20 cellular contexts compared by ENCODE assay signal in the genomic region with DNA sequence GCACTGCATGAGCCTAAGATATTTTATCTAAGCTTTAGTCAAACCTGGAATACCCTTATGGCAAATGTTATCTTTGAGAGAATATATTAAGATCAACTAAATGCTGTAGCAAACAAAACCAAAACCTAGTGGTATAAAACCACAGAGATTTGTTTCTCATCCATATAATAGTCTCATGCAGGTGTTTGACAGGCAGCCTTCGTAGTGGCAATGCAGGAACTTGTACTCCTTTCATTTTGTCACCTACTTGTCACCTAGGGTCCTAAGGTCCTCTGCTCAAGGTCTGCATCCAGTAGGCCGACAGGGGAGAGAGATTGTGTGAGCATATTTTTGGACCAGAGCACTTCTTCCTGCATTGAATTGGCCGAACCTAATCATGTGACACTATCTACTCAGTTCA.
"Had no signal": no experiment of that assay in that cellular context is flagged by ENCODE, and none has a peak within 500 bp of the region (broad histone marks: within the 10 kb centered on the region; RNA-seq: fewer than 3 reads in every experiment).

No MANE protein-coding gene starts in this region.

- H3K4me3 ChIP-seq: hepatocyte, right lobe of liver, tibial nerve had no signal

- H3K36me3 Mint-ChIP-seq: activated CD8-positive, alpha-beta memory T cell treated with anti-CD3 and anti-CD28 coated beads, Interleukin-2, amount 10 ng/mL, durations not matched to agents 7 days and 5 days; brain; memory B cell; naive B cell had no signal

- H2AFZ ChIP-seq: hepatocyte had no signal

- H3K27ac ChIP-seq: dorsolateral prefrontal cortex, hepatocyte, right lobe of liver, tibial nerve, uterus had no signal

- H3K4me3 Mint-ChIP-seq: activated CD4-positive, alpha-beta memory T cell treated with anti-CD3 and anti-CD28 coated beads, Interleukin-2, amount 10 ng/mL, durations not matched to agents 7 days and 5 days; activated CD8-positive, alpha-beta memory T cell treated with anti-CD3 and anti-CD28 coated beads, Interleukin-2, amount 10 ng/mL, durations not matched to agents 7 days and 5 days; activated T-helper 17 cell treated with anti-CD3 and anti-CD28 coated beads, Interleukin-2, amount 50 U/mL, for 72 hours; brain; memory B cell; naive B cell; stimulated activated naive CD8-positive, alpha-beta T cell treated with anti-CD3 and anti-CD28 coated beads, Interleukin-15, Interleukin-2, amounts not matched to agents 100 ng/mL and 50 ng/mL, for 24 hours had no signal

- H3K79me2 ChIP-seq: hepatocyte had no signal

- H3K36me3 ChIP-seq: right lobe of liver, tibial nerve, uterus had no signal

- H3K27me3 ChIP-seq: dorsolateral prefrontal cortex, hepatocyte, right lobe of liver, tibial nerve, uterus had no signal

- H3K4me2 ChIP-seq: hepatocyte had no signal

- H3K9me3 Mint-ChIP-seq: activated CD4-positive, alpha-beta memory T cell treated with anti-CD3 and anti-CD28 coated beads, Interleukin-2, amount 10 ng/mL, durations not matched to agents 7 days and 5 days; activated T-helper 17 cell treated with anti-CD3 and anti-CD28 coated beads, Interleukin-2, amount 50 U/mL, for 72 hours; brain; memory B cell; stimulated activated naive CD8-positive, alpha-beta T cell treated with anti-CD3 and anti-CD28 coated beads, Interleukin-15, Interleukin-2, amounts not matched to agents 100 ng/mL and 50 ng/mL, for 24 hours had no signal

- H3K27me3 Mint-ChIP-seq: activated CD4-positive, alpha-beta memory T cell treated with anti-CD3 and anti-CD28 coated beads, Interleukin-2, amount 10 ng/mL, durations not matched to agents 7 days and 5 days; activated CD8-positive, alpha-beta memory T cell treated with anti-CD3 and anti-CD28 coated beads, Interleukin-2, amount 10 ng/mL, durations not matched to agents 7 days and 5 days; activated T-helper 17 cell treated with anti-CD3 and anti-CD28 coated beads, Interleukin-2, amount 50 U/mL, for 72 hours; brain; memory B cell; naive B cell; stimulated activated naive CD8-positive, alpha-beta T cell treated with anti-CD3 and anti-CD28 coated beads, Interleukin-15, Interleukin-2, amounts not matched to agents 100 ng/mL and 50 ng/mL, for 24 hours had no signal

- H3K27ac Mint-ChIP-seq: activated CD4-positive, alpha-beta memory T cell treated with anti-CD3 and anti-CD28 coated beads, Interleukin-2, amount 10 ng/mL, durations not matched to agents 7 days and 5 days; activated CD8-positive, alpha-beta memory T cell treated with anti-CD3 and anti-CD28 coated beads, Interleukin-2, amount 10 ng/mL, durations not matched to agents 7 days and 5 days; activated T-helper 17 cell treated with anti-CD3 and anti-CD28 coated beads, Interleukin-2, amount 50 U/mL, for 72 hours; brain; memory B cell; naive B cell; stimulated activated naive CD8-positive, alpha-beta T cell treated with anti-CD3 and anti-CD28 coated beads, Interleukin-15, Interleukin-2, amounts not matched to agents 100 ng/mL and 50 ng/mL, for 24 hours had no signal

- H3K9me3 ChIP-seq: right lobe of liver, tibial nerve, uterus had no signal

- ATAC-seq: activated CD8-positive, alpha-beta memory T cell treated with anti-CD3 and anti-CD28 coated beads, Interleukin-2, amount 10 ng/mL, durations not matched to agents 7 days and 5 days; activated T-helper 17 cell treated with anti-CD3 and anti-CD28 coated beads, Interleukin-2, amount 50 U/mL, for 72 hours; right lobe of liver had no signal

- DNase-seq: activated CD4-positive, alpha-beta memory T cell treated with anti-CD3 and anti-CD28 coated beads, Interleukin-2, amount 10 ng/mL, durations not matched to agents 7 days and 5 days; activated CD4-positive, alpha-beta T cell treated with anti-CD3 and anti-CD28 coated beads for 48 hours; activated CD4-positive, CD25-positive, alpha-beta regulatory T cell; activated CD8-positive, alpha-beta memory T cell treated with anti-CD3 and anti-CD28 coated beads, Interleukin-2, amount 10 ng/mL, durations not matched to agents 7 days and 5 days; activated naive CD4-positive, alpha-beta T cell treated with Interleukin-2 at 50 U/mL for 16 hours; caudate nucleus; dorsolateral prefrontal cortex; foreskin fibroblast; naive B cell; right lobe of liver; small intestine; stimulated activated CD4-positive, alpha-beta T cell treated with anti-CD3 and anti-CD28 coated beads, Interleukin-15, amount 100 ng/mL, for 24 hours; stimulated activated CD4-positive, alpha-beta T cell treated with anti-CD3 and anti-CD28 coated beads, Interleukin-2, amount 100 ng/mL, for 48 hours; uterus had no signal

- H3K4me1 ChIP-seq: right lobe of liver, uterus had no signal

- H3K4me1 Mint-ChIP-seq: activated CD4-positive, alpha-beta memory T cell treated with anti-CD3 and anti-CD28 coated beads, Interleukin-2, amount 10 ng/mL, durations not matched to agents 7 days and 5 days; activated CD8-positive, alpha-beta memory T cell treated with anti-CD3 and anti-CD28 coated beads, Interleukin-2, amount 10 ng/mL, durations not matched to agents 7 days and 5 days; activated T-helper 17 cell treated with anti-CD3 and anti-CD28 coated beads, Interleukin-2, amount 50 U/mL, for 72 hours; brain; memory B cell; naive B cell had no signal
